Comparison of ENCODE assay signal across 7 cellular contexts in genomic region chr9:95494416-95495371, GRCh38. TPM values are rescaled to one million over a fixed set of nuclear protein-coding genes. Genes with fewer than 3 reads are reported as not detected.
DNase-seq lines count a peak whose midpoint lies in the region; ATAC-seq and FAIRE-seq lines count a peak whose summit lies in the region.

No MANE protein-coding gene starts in this region.

- H3K36me3 ChIP-seq in esophagus (ENCODE audit: control insufficient read depth in 2 of 2, insufficient read depth in 2 of 2, low read length in 1 of 2), result no peaks in the 10 kb centered on the region

- H3K27me3 Mint-ChIP-seq in activated CD4-positive, alpha-beta memory T cell treated with anti-CD3 and anti-CD28 coated beads for 36 hours, result peaks cover 4% of the 10 kb centered on the region

- intact Hi-C loops in activated CD4-positive, alpha-beta memory T cell treated with anti-CD3 and anti-CD28 coated beads for 36 hours (cut with micrococcal nuclease), result loop anchor here (1.0 to 10.0 kb wide), 3 partner anchors 16 to 320 kb away; no protein-coding TSS in a partner anchor

- peak; percentile 79 for ATAC-seq in GM18873 (IDR thresholded peaks at IDR 0.05; ENCODE audit: low FRiP score, unreplicated experiment)
- ATAC-seq in HG02970 (IDR thresholded peaks at IDR 0.05; ENCODE audit: low FRiP score, unreplicated experiment), result peak; percentile 81

- CTCF ChIA-PET in activated CD4-positive, alpha-beta memory T cell treated with anti-CD3 and anti-CD28 coated beads for 36 hours (lab: Charles Lee), result interaction anchor here (0.7 kb wide), 1 partner anchor 591 kb away, joined by 3 read pairs; no protein-coding TSS in a partner anchor

- peak overlapping the region; percentile 89 for H3K27ac Mint-ChIP-seq in activated CD4-positive, alpha-beta memory T cell treated with anti-CD3 and anti-CD28 coated beads for 36 hours

- no peak for FAIRE-seq in HTR-8/SVneo (lab: Jason Lieb, UNC)

- no peaks in the 10 kb centered on the region for H3K36me3 Mint-ChIP-seq in activated CD4-positive, alpha-beta memory T cell treated with anti-CD3 and anti-CD28 coated beads for 36 hours

- H3K9me3 Mint-ChIP-seq in activated CD4-positive, alpha-beta memory T cell treated with anti-CD3 and anti-CD28 coated beads for 36 hours, result no peaks in the 10 kb centered on the region

- H3K4me3 ChIP-seq in esophagus (ENCODE audit: low read depth in 1 of 2, low read length in 2 of 2), result no peak overlapping the region

- POLR2A ChIA-PET in activated CD4-positive, alpha-beta memory T cell treated with anti-CD3 and anti-CD28 coated beads for 36 hours (lab: Charles Lee), result interaction anchor here (0.5 to 1.3 kb wide), 2 partner anchors 12 to 565 kb away, joined by 3 to 4 read pairs; no protein-coding TSS in a partner anchor

- peak overlapping the region; percentile 71 for H3K4me3 Mint-ChIP-seq in activated CD4-positive, alpha-beta memory T cell treated with anti-CD3 and anti-CD28 coated beads for 36 hours

- peaks cover 0 to 12% of the 10 kb centered on the region in 2 donors for H3K4me1 ChIP-seq in esophagus (ENCODE audit: control insufficient read depth in 2 of 2, insufficient read depth in 2 of 2, low read length in 1 of 2)

- no peaks in the 10 kb centered on the region for H3K9me3 ChIP-seq in esophagus (ENCODE audit: control insufficient read depth in 2 of 2, insufficient read depth in 1 of 2, low read depth in 1 of 2, low read length in 1 of 2)

- DNase-seq in NCI-H2196 (lab: John Stamatoyannopoulos, UW; ENCODE audit: unreplicated experiment), result peak; percentile 87
- peak; percentile 91 for DNase-seq in activated CD4-positive, alpha-beta memory T cell treated with anti-CD3 and anti-CD28 coated beads for 36 hours
- peak; percentile 68 to 70 for DNase-seq in stimulated activated CD4-positive, alpha-beta T cell treated with anti-CD3 and anti-CD28 coated beads, Interleukin-1b, Interleukin-23, amount 100 ng/mL, for 4 hours (ENCODE audit: low read depth in 2 of 2)
- DNase-seq in HTR-8/SVneo (ENCODE audit: insufficient read length, low spot score), result no peak

- 50 to 52% methylated on average over 29 of the region's 29 CpGs for WGBS in esophagus, 2 donors

- H3K27ac ChIP-seq in esophagus (ENCODE audit: low read depth in 2 of 2, low read length in 1 of 2), result peak overlapping the region; percentile 21 to 58

- peaks cover 49% of the 10 kb centered on the region for H3K4me1 Mint-ChIP-seq in activated CD4-positive, alpha-beta memory T cell treated with anti-CD3 and anti-CD28 coated beads for 36 hours (ENCODE audit: low read depth)

- H3K27me3 ChIP-seq in esophagus (ENCODE audit: control insufficient read depth in 1 of 2, insufficient read depth in 2 of 2, low read length in 2 of 2), result no peaks in the 10 kb centered on the region

RNA-seq across cellular contexts. Expression of gene PTCH1, which starts 22.1 kb away (rescaled TPM):
- total RNA-seq in activated CD4-positive, alpha-beta memory T cell treated with anti-CD3 and anti-CD28 coated beads for 36 hours, result 1 to 10 TPM; 3.9 to 6.3 TPM
- 1 to 10 TPM; 2.4 to 2.8 TPM for polyA plus RNA-seq in esophagus
